In the genomic region with DNA sequence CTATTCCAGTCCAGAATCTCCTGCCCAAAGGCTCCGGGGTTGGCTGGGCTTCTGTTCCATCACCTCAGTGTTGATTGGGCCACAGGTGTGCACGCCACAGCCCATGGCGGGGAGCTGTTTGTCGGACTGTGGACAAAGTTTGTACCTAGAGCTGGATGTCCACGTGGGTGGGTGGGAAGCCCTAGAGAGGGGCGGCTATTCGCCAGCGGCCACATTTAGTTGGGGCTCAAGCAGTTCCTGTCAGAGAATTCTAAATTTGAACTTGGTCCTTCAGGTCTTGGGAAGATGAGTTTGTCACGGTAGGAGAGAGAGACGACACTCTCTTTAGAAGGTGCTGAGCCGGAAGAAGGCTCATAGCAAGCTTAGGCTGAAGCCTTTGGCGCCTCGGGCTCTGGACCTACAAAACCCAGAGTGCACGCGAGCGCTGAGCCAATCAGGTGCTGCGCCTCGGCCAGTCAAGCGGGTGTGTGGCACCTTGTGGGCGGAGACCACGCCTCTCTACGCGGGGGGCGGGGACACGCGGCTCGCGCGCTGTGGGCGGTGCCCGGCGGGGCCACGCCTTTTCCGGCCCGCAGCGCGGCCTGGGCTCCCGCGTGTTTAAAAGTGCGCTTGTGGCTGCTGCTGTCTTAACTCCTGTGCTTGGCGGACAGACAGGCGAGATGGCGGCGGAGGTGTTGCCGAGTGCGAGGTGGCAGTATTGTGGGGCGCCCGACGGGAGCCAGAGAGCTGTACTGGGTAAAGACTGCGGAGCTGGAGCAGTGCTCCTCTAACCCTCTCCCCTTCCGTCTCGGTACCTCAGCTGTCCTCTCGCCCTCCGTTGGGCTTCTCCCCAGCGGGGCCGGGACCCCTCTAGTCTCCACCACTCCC, we compare ENCODE assay signal across 1 cellular context.
TF ChIP-seq lines count a peak whose summit lies in the region.

A gene with protein sequence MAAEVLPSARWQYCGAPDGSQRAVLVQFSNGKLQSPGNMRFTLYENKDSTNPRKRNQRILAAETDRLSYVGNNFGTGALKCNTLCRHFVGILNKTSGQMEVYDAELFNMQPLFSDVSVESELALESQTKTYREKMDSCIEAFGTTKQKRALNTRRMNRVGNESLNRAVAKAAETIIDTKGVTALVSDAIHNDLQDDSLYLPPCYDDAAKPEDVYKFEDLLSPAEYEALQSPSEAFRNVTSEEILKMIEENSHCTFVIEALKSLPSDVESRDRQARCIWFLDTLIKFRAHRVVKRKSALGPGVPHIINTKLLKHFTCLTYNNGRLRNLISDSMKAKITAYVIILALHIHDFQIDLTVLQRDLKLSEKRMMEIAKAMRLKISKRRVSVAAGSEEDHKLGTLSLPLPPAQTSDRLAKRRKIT (plus strand): TSS at position 560 of the 867 bp plus-strand sequence. CDS start 100 bp downstream, at position 660.

TF ChIP-seq in GM12878, 131 proteins besides CTCF, POLR2A, EP300 and RAD21 (continued from another document and continues in another):
- TF ChIP-seq EED (IDR thresholded peaks at IDR 0.05; ENCODE audit: low read depth) (no peak), SP1 (IDR thresholded peaks at IDR 0.05; ENCODE audit: low read depth, low read length) (peak; percentile 92), KDM1A (IDR thresholded peaks at IDR 0.05; ENCODE audit: borderline replicate concordance) (no peak), KLF5 (IDR thresholded peaks at IDR 0.05; ENCODE audit: partially characterized antibody) (no peak), SUPT20H (IDR thresholded peaks at IDR 0.05; ENCODE audit: borderline replicate concordance, control insufficient read depth, low read depth, low read length) (no peak), PML (IDR thresholded peaks at IDR 0.05; ENCODE audit: low read length) (peak; percentile 77; the same call in 1 of the 2 replicates), RUNX3 (IDR thresholded peaks at IDR 0.05; ENCODE audit: low read length) (no peak; the same call in 1 of the 2 replicates), TCF7 (IDR thresholded peaks at IDR 0.05; ENCODE audit: borderline replicate concordance) (no peak), NFYA (IDR thresholded peaks at IDR 0.05; ENCODE audit: borderline replicate concordance, low read depth, low read length) (no peak), CUX1 (IDR thresholded peaks at IDR 0.05; ENCODE audit: insufficient replicate concordance, low read depth, low read length) (no peak), TAF1 (IDR thresholded peaks at IDR 0.05; ENCODE audit: borderline replicate concordance, low read depth, low read length) (peak; percentile 87; the same call in 1 of the 2 replicates), CEBPB (IDR thresholded peaks at IDR 0.05; ENCODE audit: borderline replicate concordance in 1 of 2, low read depth in 2 of 2, low read length in 2 of 2) (no peak), ZNF24 (IDR thresholded peaks at IDR 0.05) (no peak), ZBED1 (IDR thresholded peaks at IDR 0.05; ENCODE audit: borderline replicate concordance) (no peak), ZZZ3 (IDR thresholded peaks at IDR 0.05; ENCODE audit: control insufficient read depth, insufficient read length, low read depth) (no peak), ATF7 (IDR thresholded peaks at IDR 0.05; ENCODE audit: low read depth) (no peak), USF2 (IDR thresholded peaks at IDR 0.05; ENCODE audit: borderline replicate concordance, low read depth, low read length) (peak; percentile 60), LARP7 (IDR thresholded peaks at IDR 0.05) (peak; percentile 60; the same call in 1 of the 2 replicates), MEF2A (IDR thresholded peaks at IDR 0.05; ENCODE audit: insufficient read depth, low read depth, low read length) (no peak), CBX5 (IDR thresholded peaks at IDR 0.05; ENCODE audit: low read depth) (no peak), NBN (IDR thresholded peaks at IDR 0.05) (no peak), ZNF217 (IDR thresholded peaks at IDR 0.05) (no peak), BCL11A (IDR thresholded peaks at IDR 0.05; ENCODE audit: low read depth, low read length) (no peak), RB1 (IDR thresholded peaks at IDR 0.05; ENCODE audit: borderline replicate concordance) (peak; percentile 65; the same call in 1 of the 2 replicates), DPF2 (IDR thresholded peaks at IDR 0.05) (no peak; the same call in 1 of the 2 replicates), CREB1 (IDR thresholded peaks at IDR 0.05; ENCODE audit: low read depth) (peak; percentile 77), MXI1 (IDR thresholded peaks at IDR 0.05; ENCODE audit: low read depth, low read length) (peak; percentile 97), NR2F1 (conservative IDR thresholded peaks at IDR 0.05) (no peak), TCF3 (IDR thresholded peaks at IDR 0.05; ENCODE audit: borderline replicate concordance, insufficient read depth, low read depth, low read length) (0 out of 2 replicates have a peak, but pooled peaks have one; percentile 22), SREBF2 (IDR thresholded peaks at IDR 0.05; ENCODE audit: low read length) (no peak), SREBF1 (IDR thresholded peaks at IDR 0.05; ENCODE audit: low read length) (no peak), HSF1 (IDR thresholded peaks at IDR 0.05; ENCODE audit: low read depth, low read length) (no peak), CBFB (IDR thresholded peaks at IDR 0.05; ENCODE audit: low read depth) (peak; percentile 71; the same call in 1 of the 2 replicates), POLR2AphosphoS2 (IDR thresholded peaks at IDR 0.05; ENCODE audit: low read depth, low read length) (no peak), PRDM15 (CRISPR knock-in tag; IDR thresholded peaks at IDR 0.05) (no peak)
- TF ChIP-seq, protein P1, sequence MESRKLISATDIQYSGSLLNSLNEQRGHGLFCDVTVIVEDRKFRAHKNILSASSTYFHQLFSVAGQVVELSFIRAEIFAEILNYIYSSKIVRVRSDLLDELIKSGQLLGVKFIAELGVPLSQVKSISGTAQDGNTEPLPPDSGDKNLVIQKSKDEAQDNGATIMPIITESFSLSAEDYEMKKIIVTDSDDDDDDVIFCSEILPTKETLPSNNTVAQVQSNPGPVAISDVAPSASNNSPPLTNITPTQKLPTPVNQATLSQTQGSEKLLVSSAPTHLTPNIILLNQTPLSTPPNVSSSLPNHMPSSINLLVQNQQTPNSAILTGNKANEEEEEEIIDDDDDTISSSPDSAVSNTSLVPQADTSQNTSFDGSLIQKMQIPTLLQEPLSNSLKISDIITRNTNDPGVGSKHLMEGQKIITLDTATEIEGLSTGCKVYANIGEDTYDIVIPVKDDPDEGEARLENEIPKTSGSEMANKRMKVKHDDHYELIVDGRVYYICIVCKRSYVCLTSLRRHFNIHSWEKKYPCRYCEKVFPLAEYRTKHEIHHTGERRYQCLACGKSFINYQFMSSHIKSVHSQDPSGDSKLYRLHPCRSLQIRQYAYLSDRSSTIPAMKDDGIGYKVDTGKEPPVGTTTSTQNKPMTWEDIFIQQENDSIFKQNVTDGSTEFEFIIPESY (IDR thresholded peaks at IDR 0.05) = no peak
- TF ChIP-seq, protein P2, sequence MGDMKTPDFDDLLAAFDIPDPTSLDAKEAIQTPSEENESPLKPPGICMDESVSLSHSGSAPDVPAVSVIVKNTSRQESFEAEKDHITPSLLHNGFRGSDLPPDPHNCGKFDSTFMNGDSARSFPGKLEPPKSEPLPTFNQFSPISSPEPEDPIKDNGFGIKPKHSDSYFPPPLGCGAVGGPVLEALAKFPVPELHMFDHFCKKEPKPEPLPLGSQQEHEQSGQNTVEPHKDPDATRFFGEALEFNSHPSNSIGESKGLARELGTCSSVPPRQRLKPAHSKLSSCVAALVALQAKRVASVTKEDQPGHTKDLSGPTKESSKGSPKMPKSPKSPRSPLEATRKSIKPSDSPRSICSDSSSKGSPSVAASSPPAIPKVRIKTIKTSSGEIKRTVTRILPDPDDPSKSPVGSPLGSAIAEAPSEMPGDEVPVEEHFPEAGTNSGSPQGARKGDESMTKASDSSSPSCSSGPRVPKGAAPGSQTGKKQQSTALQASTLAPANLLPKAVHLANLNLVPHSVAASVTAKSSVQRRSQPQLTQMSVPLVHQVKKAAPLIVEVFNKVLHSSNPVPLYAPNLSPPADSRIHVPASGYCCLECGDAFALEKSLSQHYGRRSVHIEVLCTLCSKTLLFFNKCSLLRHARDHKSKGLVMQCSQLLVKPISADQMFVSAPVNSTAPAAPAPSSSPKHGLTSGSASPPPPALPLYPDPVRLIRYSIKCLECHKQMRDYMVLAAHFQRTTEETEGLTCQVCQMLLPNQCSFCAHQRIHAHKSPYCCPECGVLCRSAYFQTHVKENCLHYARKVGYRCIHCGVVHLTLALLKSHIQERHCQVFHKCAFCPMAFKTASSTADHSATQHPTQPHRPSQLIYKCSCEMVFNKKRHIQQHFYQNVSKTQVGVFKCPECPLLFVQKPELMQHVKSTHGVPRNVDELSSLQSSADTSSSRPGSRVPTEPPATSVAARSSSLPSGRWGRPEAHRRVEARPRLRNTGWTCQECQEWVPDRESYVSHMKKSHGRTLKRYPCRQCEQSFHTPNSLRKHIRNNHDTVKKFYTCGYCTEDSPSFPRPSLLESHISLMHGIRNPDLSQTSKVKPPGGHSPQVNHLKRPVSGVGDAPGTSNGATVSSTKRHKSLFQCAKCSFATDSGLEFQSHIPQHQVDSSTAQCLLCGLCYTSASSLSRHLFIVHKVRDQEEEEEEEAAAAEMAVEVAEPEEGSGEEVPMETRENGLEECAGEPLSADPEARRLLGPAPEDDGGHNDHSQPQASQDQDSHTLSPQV (IDR thresholded peaks at IDR 0.05) = no peak
